In the genomic region with DNA sequence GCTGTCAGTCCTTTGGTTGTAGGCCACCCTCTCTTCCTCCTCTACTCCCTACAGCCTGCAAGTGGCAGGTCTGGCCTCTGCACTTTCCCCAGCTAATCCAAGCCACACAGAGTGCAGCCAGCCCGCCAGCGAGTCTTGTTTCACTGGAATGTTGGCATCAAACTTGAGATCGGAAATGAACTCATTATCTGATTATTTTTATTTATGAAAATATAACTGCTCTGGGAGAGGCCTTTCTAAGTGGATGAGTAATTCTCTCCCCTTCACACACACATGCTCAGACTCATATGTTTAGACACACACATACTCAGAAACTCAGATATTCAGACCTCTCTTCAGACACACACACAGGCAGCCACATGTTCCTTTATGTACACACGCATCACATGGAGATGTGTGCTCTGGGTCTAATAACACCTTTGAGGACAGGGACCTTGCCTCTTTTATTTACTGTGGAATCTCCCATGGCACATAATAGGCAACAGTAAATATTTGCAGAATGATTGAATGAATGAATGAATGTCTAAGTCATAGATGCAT, we compare ENCODE assay signal across 9 cellular contexts.
DNase-seq lines count a peak whose midpoint lies in the region; ATAC-seq, FAIRE-seq and TF ChIP-seq lines count a peak whose summit lies in the region.
"Had no signal": no experiment of that assay in that cellular context is flagged by ENCODE, and none has a peak within 500 bp of the region (broad histone marks: within the 10 kb centered on the region; RNA-seq: fewer than 3 reads in every experiment).

No MANE protein-coding gene starts in this region.

- H3K4me1 ChIP-seq in fibroblast of lung (ENCODE audit: control insufficient read depth, extremely low read depth, insufficient read depth, low read length) = peaks cover 51% of the 10 kb centered on the region
- peaks cover 32% of the 10 kb centered on the region for H3K4me1 ChIP-seq in ovary (ENCODE audit: insufficient read depth)

- H3K27me3 ChIP-seq in fibroblast of lung (ENCODE audit: control insufficient read depth, insufficient read depth, low read length) = no peaks in the 10 kb centered on the region
- H3K27me3 ChIP-seq in ovary = no peaks in the 10 kb centered on the region

- TF ChIP-seq CTCF in fibroblast of lung (conservative IDR thresholded peaks at IDR 0.05 in 1 of 2, IDR thresholded peaks at IDR 0.05 in 1 of 2; ENCODE audit: low read depth in 1 of 2, low read length in 2 of 2) (peak in 1 of 2 donors; percentile 22), ovary (IDR thresholded peaks at IDR 0.05) (no peak)

- H3K4me3 ChIP-seq in fibroblast of lung (replicated peaks in 1 of 4; ENCODE audit: control extremely low read depth in 1 of 4, insufficient read depth in 1 of 4, low read depth in 3 of 4, low read length in 4 of 4) (no peak overlapping the region), ovary (no peak overlapping the region)

- peak overlapping the region; percentile 5 for H3K9ac ChIP-seq in fibroblast of lung (ENCODE audit: insufficient read depth, low read length)

- intact Hi-C loops in ovary (cut with DNase I) = no loop called here

- H2AFZ ChIP-seq in fibroblast of lung (ENCODE audit: low read length) = no peak overlapping the region

- no peak for TF ChIP-seq POLR2A in ovary (IDR thresholded peaks at IDR 0.05)

- H3K9me3 ChIP-seq in fibroblast of lung (ENCODE audit: control insufficient read depth, insufficient read depth, low read depth, low read length) = no peaks in the 10 kb centered on the region
- no peaks in the 10 kb centered on the region for H3K9me3 ChIP-seq in ovary

- ATAC-seq in GM19452 (IDR thresholded peaks at IDR 0.05; ENCODE audit: unreplicated experiment) (no peak), GM18498 (IDR thresholded peaks at IDR 0.05; ENCODE audit: unreplicated experiment) (no peak), HG03097 (IDR thresholded peaks at IDR 0.05; ENCODE audit: low FRiP score, unreplicated experiment) (no peak)

- no peaks in the 10 kb centered on the region for H3K36me3 ChIP-seq in fibroblast of lung (ENCODE audit: control insufficient read depth, insufficient read depth, low read length)
- no peaks in the 10 kb centered on the region for H3K36me3 ChIP-seq in ovary

- 7 to 14% (median 13%) methylated on average over 4 of the region's 4 CpGs for WGBS in ovary, 3 donors

- H3K27ac ChIP-seq in fibroblast of lung (ENCODE audit: insufficient read depth, low read length) (peak overlapping the region; percentile 98), ovary (peak overlapping the region; percentile 21 to 47)
- H3K27ac ChIP-seq: VCaP had no signal

- H4K20me1 ChIP-seq in fibroblast of lung (ENCODE audit: control insufficient read depth, extremely low read depth, insufficient read depth, low read length) = no peaks in the 10 kb centered on the region

- H3K79me2 ChIP-seq in fibroblast of lung (ENCODE audit: control insufficient read depth, insufficient read depth, low read length) = no peaks in the 10 kb centered on the region

- H3K4me2 ChIP-seq in fibroblast of lung (ENCODE audit: extremely low read depth, insufficient read depth, low read length) = peak overlapping the region; percentile 27

- no peak for TF ChIP-seq EP300 in ovary (IDR thresholded peaks at IDR 0.05)

- peak; percentile 61 for FAIRE-seq in RCC 7860 (lab: Jason Lieb, UNC)

- DNase-seq in AG20443 (ENCODE audit: low spot score) = peak; percentile 87
- DNase-seq in RCC 7860 (ENCODE audit: low spot score) = peak; percentile 89
- peak; percentile 98 to 99 for DNase-seq in fibroblast of lung (ENCODE audit: low read depth in 2 of 2)
- DNase-seq in ovary = peak in 4 of 5 donors; percentile 54 to 74 (median 70)
- no peak for DNase-seq in HuH-7.5 (ENCODE audit: low spot score)
